Comparison of ENCODE assay signal across 28 cellular contexts in the genomic region with DNA sequence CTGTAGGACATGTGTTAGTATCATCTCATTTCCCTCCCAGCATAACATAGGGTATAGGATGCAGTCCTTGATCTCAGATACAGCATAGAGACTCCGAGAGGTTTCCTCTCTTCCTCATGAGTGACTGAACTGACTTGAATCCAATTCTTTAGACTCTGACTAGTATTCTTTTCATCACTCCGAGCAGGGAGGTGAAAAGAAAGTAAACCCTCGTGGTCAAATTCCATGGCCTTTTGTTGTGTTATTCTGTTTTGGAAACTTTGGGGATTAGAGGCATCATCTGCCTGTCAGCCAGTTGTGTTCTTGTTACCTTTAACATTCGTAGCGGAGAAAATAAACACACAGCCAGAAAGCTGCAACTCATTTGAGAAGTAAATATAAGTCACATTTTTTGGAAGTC.
"Had no signal": no experiment of that assay in that cellular context is flagged by ENCODE, and none has a peak within 500 bp of the region (broad histone marks: within the 10 kb centered on the region; RNA-seq: fewer than 3 reads in every experiment).

No MANE protein-coding gene starts in this region.

- H3K4me3 ChIP-seq: adrenal gland, body of pancreas, breast epithelium, SJSA1 had no signal

- DNase-seq: activated CD4-positive, alpha-beta memory T cell treated with anti-CD3 and anti-CD28 coated beads for 36 hours; activated CD4-positive, alpha-beta T cell treated with anti-CD3 and anti-CD28 coated beads, Interleukin-2, amount 10 ng/mL, durations not matched to agents 24 days and 14 days; activated CD8-positive, alpha-beta memory T cell treated with anti-CD3 and anti-CD28 coated beads, Interleukin-2, amount 50 U/mL, for 4 hours; activated gamma-delta T cell treated with Interleukin-2 at 50 U/mL for 16 hours; activated naive CD4-positive, alpha-beta T cell treated with anti-CD3 and anti-CD28 coated beads for 36 hours; activated T-cell treated with anti-CD3 and anti-CD28 coated beads for 4 hours; activated T-cell treated with anti-CD3 and anti-CD28 coated beads, Interleukin-2, amount 50 U/mL, for 4 hours; adrenal gland; anterior cingulate cortex; body of pancreas; MM.1S; MV-4-11; NCI-H1092; NCI-H1436 treated with DMSO at 0.1 percent for 48 hours; NCI-H1694 treated with DMSO at 0.1 percent for 48 hours; NCI-H2029; NCI-H345; NCI-H524 treated with DMSO at 0.1 percent for 48 hours; RPMI8226; SHP77 treated with DMSO at 0.1 percent for 48 hours; SK-N-SH; T-cell; T-helper 17 cell had no signal

- H3K9ac ChIP-seq: KMS-11, SK-N-SH had no signal

- H3K9me3 Mint-ChIP-seq: activated CD4-positive, alpha-beta memory T cell treated with anti-CD3 and anti-CD28 coated beads for 36 hours; activated CD4-positive, alpha-beta T cell treated with anti-CD3 and anti-CD28 coated beads, Interleukin-2, amount 10 ng/mL, durations not matched to agents 24 days and 14 days; activated naive CD4-positive, alpha-beta T cell treated with anti-CD3 and anti-CD28 coated beads for 36 hours; activated naive CD4-positive, alpha-beta T cell treated with anti-CD3 and anti-CD28 coated beads, Interleukin-2, amount 50 U/mL, for 72 hours; activated T-cell treated with anti-CD3 and anti-CD28 coated beads, Interleukin-2, amount 50 U/mL, for 4 hours; activated T-helper 1 cell treated with anti-CD3 and anti-CD28 coated beads, Interleukin-12 subunit alpha, Interleukin-12 subunit beta, Interleukin-2, Interleukin-4 antibody, amounts not matched to agents 30 ng/mL and 10 ng/mL and 1 ng/mL, durations not matched to agents 14 hours and 24 hours and 36 hours; T-cell had no signal

- H3K36me3 Mint-ChIP-seq: activated CD4-positive, alpha-beta memory T cell treated with anti-CD3 and anti-CD28 coated beads for 36 hours; activated naive CD4-positive, alpha-beta T cell treated with anti-CD3 and anti-CD28 coated beads, Interleukin-2, amount 50 U/mL, for 72 hours had no signal

- H3K27me3 ChIP-seq: adrenal gland, body of pancreas, breast epithelium, SJSA1 had no signal

- H3K4me3 Mint-ChIP-seq: activated CD4-positive, alpha-beta memory T cell treated with anti-CD3 and anti-CD28 coated beads for 36 hours; activated CD4-positive, alpha-beta T cell treated with anti-CD3 and anti-CD28 coated beads, Interleukin-2, amount 10 ng/mL, durations not matched to agents 24 days and 14 days; activated naive CD4-positive, alpha-beta T cell treated with anti-CD3 and anti-CD28 coated beads for 36 hours; activated T-cell treated with anti-CD3 and anti-CD28 coated beads, Interleukin-2, amount 50 U/mL, for 4 hours; activated T-helper 1 cell treated with anti-CD3 and anti-CD28 coated beads, Interleukin-12 subunit alpha, Interleukin-12 subunit beta, Interleukin-2, Interleukin-4 antibody, amounts not matched to agents 30 ng/mL and 10 ng/mL and 1 ng/mL, durations not matched to agents 14 hours and 24 hours and 36 hours; T-cell; T-helper 17 cell had no signal

- H3K27ac Mint-ChIP-seq: activated CD4-positive, alpha-beta memory T cell treated with anti-CD3 and anti-CD28 coated beads for 36 hours; activated CD4-positive, alpha-beta T cell treated with anti-CD3 and anti-CD28 coated beads, Interleukin-2, amount 10 ng/mL, durations not matched to agents 24 days and 14 days; activated naive CD4-positive, alpha-beta T cell treated with anti-CD3 and anti-CD28 coated beads for 36 hours; activated naive CD4-positive, alpha-beta T cell treated with anti-CD3 and anti-CD28 coated beads, Interleukin-2, amount 50 U/mL, for 72 hours; activated T-helper 1 cell treated with anti-CD3 and anti-CD28 coated beads, Interleukin-12 subunit alpha, Interleukin-12 subunit beta, Interleukin-2, Interleukin-4 antibody, amounts not matched to agents 30 ng/mL and 10 ng/mL and 1 ng/mL, durations not matched to agents 14 hours and 24 hours and 36 hours; T-cell; T-helper 17 cell had no signal

- H3K4me1 ChIP-seq: breast epithelium, SJSA1 had no signal

- H3K27me3 Mint-ChIP-seq: activated CD4-positive, alpha-beta memory T cell treated with anti-CD3 and anti-CD28 coated beads for 36 hours; activated CD4-positive, alpha-beta T cell treated with anti-CD3 and anti-CD28 coated beads, Interleukin-2, amount 10 ng/mL, durations not matched to agents 24 days and 14 days; T-cell; T-helper 17 cell had no signal

- H3K9me3 ChIP-seq: adrenal gland, body of pancreas, breast epithelium, SJSA1, SK-N-SH had no signal

- H3K4me2 ChIP-seq: KMS-11, SK-N-SH had no signal

- H3K27ac ChIP-seq: adrenal gland, body of pancreas, breast epithelium, KMS-11, SJSA1 had no signal

- H3K36me3 ChIP-seq: adrenal gland, breast epithelium had no signal
